Comparison of ENCODE assay signal across 8 cellular contexts in the genomic region with DNA sequence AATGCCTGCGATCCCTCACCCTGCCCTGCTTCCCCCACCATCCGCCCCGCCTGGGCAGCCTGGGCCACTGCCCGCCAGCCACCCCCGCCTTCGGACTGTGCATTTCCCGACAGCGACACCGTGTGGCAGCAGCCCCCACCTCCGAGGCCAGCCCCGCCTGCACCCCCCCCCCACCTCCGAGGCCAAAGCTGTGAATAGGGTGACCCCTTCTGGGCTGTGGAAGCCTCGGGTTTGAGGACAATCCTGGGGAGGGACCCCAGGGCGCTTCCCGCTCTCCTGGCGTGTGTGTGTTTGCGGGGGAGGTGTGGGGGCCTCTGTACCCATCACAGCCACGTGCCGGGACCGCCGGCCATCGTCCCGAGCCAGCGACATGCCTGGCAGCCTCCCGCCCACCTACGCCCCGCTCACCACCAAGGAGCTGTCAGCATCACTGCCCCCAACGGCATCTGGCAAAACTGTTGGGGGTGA.
DNase-seq lines count a peak whose midpoint lies in the region; ATAC-seq and TF ChIP-seq lines count a peak whose summit lies in the region.

No MANE protein-coding gene starts in this region.

- H3K27me3 Mint-ChIP-seq in nephron progenitor cell (ENCODE audit: low read depth, poor library complexity) = peaks cover 10% of the 10 kb centered on the region
- H3K27me3 Mint-ChIP-seq in stimulated activated memory B cell treated with anti-CD40 and anti-IgM and Interleukin-4, amounts not matched to agents 10 μg/mL and 1 μg/mL and 100 μg/mL, for 72 hours = peaks cover 12% of the 10 kb centered on the region

- H3K27ac Mint-ChIP-seq in nephron progenitor cell = no peak overlapping the region
- H3K27ac Mint-ChIP-seq in stimulated activated memory B cell treated with anti-CD40 and anti-IgM and Interleukin-4, amounts not matched to agents 10 μg/mL and 1 μg/mL and 100 μg/mL, for 72 hours = no peak overlapping the region

- peak; percentile 41 for TF ChIP-seq CTCF in fibroblast of mammary gland (conservative IDR thresholded peaks at IDR 0.05; ENCODE audit: control insufficient read depth, insufficient read depth, low read depth, low read length)
- TF ChIP-seq CTCF in nephron progenitor cell (IDR thresholded peaks at IDR 0.05) = peak; percentile 69

- H3K4me3 ChIP-seq in fibroblast of mammary gland (ENCODE audit: control insufficient read depth, low read depth, low read length) = no peak overlapping the region

- peak; percentile 85 for DNase-seq in EH (ENCODE audit: low read depth)
- DNase-seq in HK-2 (ENCODE audit: unreplicated experiment) = peak; percentile 94
- peak; percentile 85 for DNase-seq in RKO (ENCODE audit: low spot score)
- DNase-seq in activated T-helper 1 cell treated with anti-CD3 and anti-CD28 coated beads, Interleukin-2, amount 50 U/mL, for 16 hours (ENCODE audit: low read depth in 1 of 2, low spot score in 1 of 2) = peak; percentile 70 to 75
- peak; percentile 78 for DNase-seq in fibroblast of mammary gland (ENCODE audit: low read depth)
- DNase-seq in nephron progenitor cell = peak; percentile 98

- no peaks in the 10 kb centered on the region for H3K36me3 Mint-ChIP-seq in nephron progenitor cell (ENCODE audit: low read depth)
- H3K36me3 Mint-ChIP-seq in stimulated activated memory B cell treated with anti-CD40 and anti-IgM and Interleukin-4, amounts not matched to agents 10 μg/mL and 1 μg/mL and 100 μg/mL, for 72 hours = no peaks in the 10 kb centered on the region

- H3K9me3 Mint-ChIP-seq in nephron progenitor cell = no peaks in the 10 kb centered on the region
- no peaks in the 10 kb centered on the region for H3K9me3 Mint-ChIP-seq in stimulated activated memory B cell treated with anti-CD40 and anti-IgM and Interleukin-4, amounts not matched to agents 10 μg/mL and 1 μg/mL and 100 μg/mL, for 72 hours

- no peak overlapping the region for H3K4me3 Mint-ChIP-seq in nephron progenitor cell
- H3K4me3 Mint-ChIP-seq in stimulated activated memory B cell treated with anti-CD40 and anti-IgM and Interleukin-4, amounts not matched to agents 10 μg/mL and 1 μg/mL and 100 μg/mL, for 72 hours = no peak overlapping the region

- H3K4me1 Mint-ChIP-seq in nephron progenitor cell = peaks cover 6% of the 10 kb centered on the region
- H3K4me1 Mint-ChIP-seq in stimulated activated memory B cell treated with anti-CD40 and anti-IgM and Interleukin-4, amounts not matched to agents 10 μg/mL and 1 μg/mL and 100 μg/mL, for 72 hours = peaks cover 11% of the 10 kb centered on the region

- peak; percentile 92 for ATAC-seq in stimulated activated memory B cell treated with anti-CD40 and anti-IgM and Interleukin-4, amounts not matched to agents 10 μg/mL and 1 μg/mL and 100 μg/mL, for 72 hours
- ATAC-seq in GM21367 (IDR thresholded peaks at IDR 0.05; ENCODE audit: unreplicated experiment) = no peak
